ENCODE assay signal across 21 cellular contexts in the genomic region with DNA sequence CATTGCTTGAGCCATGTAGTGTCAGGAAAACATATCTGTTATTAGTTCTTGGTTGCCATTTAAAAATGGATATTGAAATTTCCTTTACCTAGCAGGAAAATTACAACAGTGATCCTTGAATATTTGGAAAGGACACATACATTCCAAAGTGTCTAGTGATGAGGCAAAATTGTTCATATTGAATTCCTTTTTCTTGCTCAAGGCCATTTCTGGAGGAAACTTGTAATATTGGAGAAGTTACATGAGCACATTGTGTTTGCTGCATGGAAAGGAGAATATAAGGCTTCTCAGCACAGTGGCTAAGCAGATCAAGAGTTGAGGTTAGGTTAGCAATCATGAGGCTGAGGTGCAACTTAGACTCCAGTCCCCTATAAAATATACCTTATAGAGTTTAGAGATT.
"Had no signal": no experiment of that assay in that cellular context is flagged by ENCODE, and none has a peak within 500 bp of the region (broad histone marks: within the 10 kb centered on the region; RNA-seq: fewer than 3 reads in every experiment).

No MANE protein-coding gene starts in this region.

- H3K36me3 Mint-ChIP-seq: activated naive CD4-positive, alpha-beta T cell treated with anti-CD3 and anti-CD28 coated beads, Interleukin-2, amount 50 U/mL, for 24 hours; naive B cell; neural progenitor cell; stimulated activated naive B cell treated with anti-CD40 and anti-IgM and Interleukin-4, amounts not matched to agents 10 μg/mL and 1 μg/mL and 100 μg/mL, for 72 hours; WTC11 had no signal

- H3K36me3 ChIP-seq: esophagus squamous epithelium, left lung, neural progenitor cell, transverse colon had no signal

- H3K9ac ChIP-seq: neural progenitor cell had no signal

- H3K4me3 Mint-ChIP-seq: activated CD8-positive, alpha-beta T cell treated with anti-CD3 and anti-CD28 coated beads for 36 hours; activated naive CD4-positive, alpha-beta T cell treated with anti-CD3 and anti-CD28 coated beads, Interleukin-2, amount 50 U/mL, for 24 hours; activated T-cell treated with anti-CD3 and anti-CD28 coated beads, Interleukin-2, amount 50 U/mL, for 4 hours; naive B cell; neural progenitor cell; stimulated activated naive B cell treated with anti-CD40 and anti-IgM and Interleukin-4, amounts not matched to agents 10 μg/mL and 1 μg/mL and 100 μg/mL, for 72 hours; WTC11 had no signal

- H3K27me3 Mint-ChIP-seq: activated naive CD4-positive, alpha-beta T cell treated with anti-CD3 and anti-CD28 coated beads, Interleukin-2, amount 50 U/mL, for 24 hours; naive B cell; stimulated activated naive B cell treated with anti-CD40 and anti-IgM and Interleukin-4, amounts not matched to agents 10 μg/mL and 1 μg/mL and 100 μg/mL, for 72 hours had no signal

- H3K4me1 Mint-ChIP-seq: activated naive CD4-positive, alpha-beta T cell treated with anti-CD3 and anti-CD28 coated beads, Interleukin-2, amount 50 U/mL, for 24 hours; naive B cell had no signal

- ATAC-seq: activated CD8-positive, alpha-beta T cell treated with anti-CD3 and anti-CD28 coated beads for 36 hours; activated T-cell treated with anti-CD3 and anti-CD28 coated beads, Interleukin-2, amount 50 U/mL, for 4 hours; left lung; stimulated activated naive B cell treated with anti-CD40 and anti-IgM and Interleukin-4, amounts not matched to agents 10 μg/mL and 1 μg/mL and 100 μg/mL, for 72 hours; WTC11 had no signal

- H3K9me3 ChIP-seq: esophagus squamous epithelium, left lung, transverse colon had no signal

- H3K27ac Mint-ChIP-seq: activated CD8-positive, alpha-beta T cell treated with anti-CD3 and anti-CD28 coated beads for 36 hours; activated naive CD4-positive, alpha-beta T cell treated with anti-CD3 and anti-CD28 coated beads, Interleukin-2, amount 50 U/mL, for 24 hours; naive B cell; neural progenitor cell; stimulated activated naive B cell treated with anti-CD40 and anti-IgM and Interleukin-4, amounts not matched to agents 10 μg/mL and 1 μg/mL and 100 μg/mL, for 72 hours; WTC11 had no signal

- H3K4me1 ChIP-seq: left lung, neural progenitor cell, transverse colon had no signal

- DNase-seq: activated CD4-positive, alpha-beta T cell treated with anti-CD3 and anti-CD28 coated beads for 4 hours; activated CD8-positive, alpha-beta T cell treated with anti-CD3 and anti-CD28 coated beads for 36 hours; activated effector memory CD4-positive, alpha-beta T cell treated with anti-CD3 and anti-CD28 coated beads, Interleukin-2, amount 50 U/mL, for 16 hours; activated T-cell treated with anti-CD3 and anti-CD28 coated beads, Interleukin-2, amount 50 U/mL, for 4 hours; effector CD8-positive, alpha-beta T cell; esophagus squamous epithelium; kidney; left lung; mammary epithelial cell; naive B cell; retina; stimulated activated CD4-positive, alpha-beta T cell treated with anti-CD3 and anti-CD28 coated beads, Interleukin-2, amount 100 ng/mL, for 48 hours; stimulated activated naive B cell treated with anti-CD40 and anti-IgM and Interleukin-4, amounts not matched to agents 10 μg/mL and 1 μg/mL and 100 μg/mL, for 72 hours; substantia nigra; T-helper 2 cell; transverse colon had no signal

- H3K9me3 Mint-ChIP-seq: activated CD8-positive, alpha-beta T cell treated with anti-CD3 and anti-CD28 coated beads for 36 hours; activated naive CD4-positive, alpha-beta T cell treated with anti-CD3 and anti-CD28 coated beads, Interleukin-2, amount 50 U/mL, for 24 hours had no signal

- H2AFZ ChIP-seq: hepatocyte, neural progenitor cell had no signal

- H3K27ac ChIP-seq: coronary artery, esophagus squamous epithelium, hepatocyte, left lung, neural progenitor cell, transverse colon had no signal

- H3K4me2 ChIP-seq: hepatocyte, neural progenitor cell had no signal

- H3K4me3 ChIP-seq: coronary artery, esophagus squamous epithelium, hepatocyte, left lung, neural progenitor cell, transverse colon had no signal

- H3K27me3 ChIP-seq: esophagus squamous epithelium, hepatocyte, left lung, neural progenitor cell, transverse colon had no signal
